1 cellular context compared by ENCODE assay signal in the genomic region with DNA sequence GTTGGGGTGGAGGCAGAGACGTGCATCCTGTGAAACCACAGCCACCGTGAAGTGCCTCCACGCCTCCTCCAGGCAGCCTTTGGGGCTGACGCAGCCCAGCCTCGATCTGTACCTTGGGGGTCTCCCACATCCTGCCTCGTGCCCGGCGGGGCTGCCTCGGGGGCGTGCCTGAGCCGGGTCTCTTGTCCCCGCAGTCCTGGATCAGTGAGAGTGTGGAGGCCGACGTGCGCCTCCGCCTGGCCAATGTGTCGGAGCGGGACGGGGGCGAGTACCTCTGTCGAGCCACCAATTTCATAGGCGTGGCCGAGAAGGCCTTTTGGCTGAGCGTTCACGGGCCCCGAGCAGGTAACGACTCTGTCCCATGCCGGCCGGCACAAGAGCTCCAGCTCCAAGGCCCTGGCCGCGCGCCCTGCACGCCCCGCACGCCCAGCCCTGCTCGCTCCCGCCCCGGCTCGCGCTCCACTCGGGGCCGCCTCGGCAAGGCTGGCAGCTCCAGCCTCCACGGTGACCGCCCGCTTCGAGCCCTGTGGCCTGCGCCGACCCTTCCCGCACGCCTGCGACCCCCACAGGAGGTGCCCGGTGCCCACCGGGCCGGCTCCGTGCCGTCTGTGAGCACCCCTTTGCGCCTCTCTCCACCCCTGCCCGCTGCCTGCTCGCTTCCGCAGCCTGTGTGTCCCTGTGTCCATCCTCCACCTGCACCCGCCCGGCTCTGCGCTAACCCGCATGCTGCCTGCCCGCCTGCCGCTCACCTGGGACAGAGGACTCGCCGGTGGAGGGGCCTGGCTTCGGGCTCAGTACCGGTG.
TF ChIP-seq lines count a peak whose summit lies in the region.

No MANE protein-coding gene starts in this region.

TF ChIP-seq in GM23338, 12 proteins besides CTCF, POLR2A, EP300 and RAD21 (continued from another document):
- TF ChIP-seq NANOG (IDR thresholded peaks at IDR 0.05; ENCODE audit: borderline replicate concordance) (no peak), POLR2AphosphoS5 (IDR thresholded peaks at IDR 0.05; ENCODE audit: low read depth) (no peak), CREB1 (CRISPR knock-in tag; IDR thresholded peaks at IDR 0.05; ENCODE audit: low read depth) (no peak), EZH2 (IDR thresholded peaks at IDR 0.05; ENCODE audit: low read depth, unreplicated experiment) (no peak), EZH2phosphoT487 (IDR thresholded peaks at IDR 0.05; ENCODE audit: unreplicated experiment) (no peak), JUNB (IDR thresholded peaks at IDR 0.05; ENCODE audit: unreplicated experiment) (no peak), ZNF114 (CRISPR knock-in tag; IDR thresholded peaks at IDR 0.05) (no peak), STAT1 (IDR thresholded peaks at IDR 0.05; ENCODE audit: unreplicated experiment) (no peak)
- TF ChIP-seq, protein P1, sequence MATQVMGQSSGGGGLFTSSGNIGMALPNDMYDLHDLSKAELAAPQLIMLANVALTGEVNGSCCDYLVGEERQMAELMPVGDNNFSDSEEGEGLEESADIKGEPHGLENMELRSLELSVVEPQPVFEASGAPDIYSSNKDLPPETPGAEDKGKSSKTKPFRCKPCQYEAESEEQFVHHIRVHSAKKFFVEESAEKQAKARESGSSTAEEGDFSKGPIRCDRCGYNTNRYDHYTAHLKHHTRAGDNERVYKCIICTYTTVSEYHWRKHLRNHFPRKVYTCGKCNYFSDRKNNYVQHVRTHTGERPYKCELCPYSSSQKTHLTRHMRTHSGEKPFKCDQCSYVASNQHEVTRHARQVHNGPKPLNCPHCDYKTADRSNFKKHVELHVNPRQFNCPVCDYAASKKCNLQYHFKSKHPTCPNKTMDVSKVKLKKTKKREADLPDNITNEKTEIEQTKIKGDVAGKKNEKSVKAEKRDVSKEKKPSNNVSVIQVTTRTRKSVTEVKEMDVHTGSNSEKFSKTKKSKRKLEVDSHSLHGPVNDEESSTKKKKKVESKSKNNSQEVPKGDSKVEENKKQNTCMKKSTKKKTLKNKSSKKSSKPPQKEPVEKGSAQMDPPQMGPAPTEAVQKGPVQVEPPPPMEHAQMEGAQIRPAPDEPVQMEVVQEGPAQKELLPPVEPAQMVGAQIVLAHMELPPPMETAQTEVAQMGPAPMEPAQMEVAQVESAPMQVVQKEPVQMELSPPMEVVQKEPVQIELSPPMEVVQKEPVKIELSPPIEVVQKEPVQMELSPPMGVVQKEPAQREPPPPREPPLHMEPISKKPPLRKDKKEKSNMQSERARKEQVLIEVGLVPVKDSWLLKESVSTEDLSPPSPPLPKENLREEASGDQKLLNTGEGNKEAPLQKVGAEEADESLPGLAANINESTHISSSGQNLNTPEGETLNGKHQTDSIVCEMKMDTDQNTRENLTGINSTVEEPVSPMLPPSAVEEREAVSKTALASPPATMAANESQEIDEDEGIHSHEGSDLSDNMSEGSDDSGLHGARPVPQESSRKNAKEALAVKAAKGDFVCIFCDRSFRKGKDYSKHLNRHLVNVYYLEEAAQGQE (IDR thresholded peaks at IDR 0.05; ENCODE audit: unreplicated experiment), result no peak
- TF ChIP-seq, protein P2, sequence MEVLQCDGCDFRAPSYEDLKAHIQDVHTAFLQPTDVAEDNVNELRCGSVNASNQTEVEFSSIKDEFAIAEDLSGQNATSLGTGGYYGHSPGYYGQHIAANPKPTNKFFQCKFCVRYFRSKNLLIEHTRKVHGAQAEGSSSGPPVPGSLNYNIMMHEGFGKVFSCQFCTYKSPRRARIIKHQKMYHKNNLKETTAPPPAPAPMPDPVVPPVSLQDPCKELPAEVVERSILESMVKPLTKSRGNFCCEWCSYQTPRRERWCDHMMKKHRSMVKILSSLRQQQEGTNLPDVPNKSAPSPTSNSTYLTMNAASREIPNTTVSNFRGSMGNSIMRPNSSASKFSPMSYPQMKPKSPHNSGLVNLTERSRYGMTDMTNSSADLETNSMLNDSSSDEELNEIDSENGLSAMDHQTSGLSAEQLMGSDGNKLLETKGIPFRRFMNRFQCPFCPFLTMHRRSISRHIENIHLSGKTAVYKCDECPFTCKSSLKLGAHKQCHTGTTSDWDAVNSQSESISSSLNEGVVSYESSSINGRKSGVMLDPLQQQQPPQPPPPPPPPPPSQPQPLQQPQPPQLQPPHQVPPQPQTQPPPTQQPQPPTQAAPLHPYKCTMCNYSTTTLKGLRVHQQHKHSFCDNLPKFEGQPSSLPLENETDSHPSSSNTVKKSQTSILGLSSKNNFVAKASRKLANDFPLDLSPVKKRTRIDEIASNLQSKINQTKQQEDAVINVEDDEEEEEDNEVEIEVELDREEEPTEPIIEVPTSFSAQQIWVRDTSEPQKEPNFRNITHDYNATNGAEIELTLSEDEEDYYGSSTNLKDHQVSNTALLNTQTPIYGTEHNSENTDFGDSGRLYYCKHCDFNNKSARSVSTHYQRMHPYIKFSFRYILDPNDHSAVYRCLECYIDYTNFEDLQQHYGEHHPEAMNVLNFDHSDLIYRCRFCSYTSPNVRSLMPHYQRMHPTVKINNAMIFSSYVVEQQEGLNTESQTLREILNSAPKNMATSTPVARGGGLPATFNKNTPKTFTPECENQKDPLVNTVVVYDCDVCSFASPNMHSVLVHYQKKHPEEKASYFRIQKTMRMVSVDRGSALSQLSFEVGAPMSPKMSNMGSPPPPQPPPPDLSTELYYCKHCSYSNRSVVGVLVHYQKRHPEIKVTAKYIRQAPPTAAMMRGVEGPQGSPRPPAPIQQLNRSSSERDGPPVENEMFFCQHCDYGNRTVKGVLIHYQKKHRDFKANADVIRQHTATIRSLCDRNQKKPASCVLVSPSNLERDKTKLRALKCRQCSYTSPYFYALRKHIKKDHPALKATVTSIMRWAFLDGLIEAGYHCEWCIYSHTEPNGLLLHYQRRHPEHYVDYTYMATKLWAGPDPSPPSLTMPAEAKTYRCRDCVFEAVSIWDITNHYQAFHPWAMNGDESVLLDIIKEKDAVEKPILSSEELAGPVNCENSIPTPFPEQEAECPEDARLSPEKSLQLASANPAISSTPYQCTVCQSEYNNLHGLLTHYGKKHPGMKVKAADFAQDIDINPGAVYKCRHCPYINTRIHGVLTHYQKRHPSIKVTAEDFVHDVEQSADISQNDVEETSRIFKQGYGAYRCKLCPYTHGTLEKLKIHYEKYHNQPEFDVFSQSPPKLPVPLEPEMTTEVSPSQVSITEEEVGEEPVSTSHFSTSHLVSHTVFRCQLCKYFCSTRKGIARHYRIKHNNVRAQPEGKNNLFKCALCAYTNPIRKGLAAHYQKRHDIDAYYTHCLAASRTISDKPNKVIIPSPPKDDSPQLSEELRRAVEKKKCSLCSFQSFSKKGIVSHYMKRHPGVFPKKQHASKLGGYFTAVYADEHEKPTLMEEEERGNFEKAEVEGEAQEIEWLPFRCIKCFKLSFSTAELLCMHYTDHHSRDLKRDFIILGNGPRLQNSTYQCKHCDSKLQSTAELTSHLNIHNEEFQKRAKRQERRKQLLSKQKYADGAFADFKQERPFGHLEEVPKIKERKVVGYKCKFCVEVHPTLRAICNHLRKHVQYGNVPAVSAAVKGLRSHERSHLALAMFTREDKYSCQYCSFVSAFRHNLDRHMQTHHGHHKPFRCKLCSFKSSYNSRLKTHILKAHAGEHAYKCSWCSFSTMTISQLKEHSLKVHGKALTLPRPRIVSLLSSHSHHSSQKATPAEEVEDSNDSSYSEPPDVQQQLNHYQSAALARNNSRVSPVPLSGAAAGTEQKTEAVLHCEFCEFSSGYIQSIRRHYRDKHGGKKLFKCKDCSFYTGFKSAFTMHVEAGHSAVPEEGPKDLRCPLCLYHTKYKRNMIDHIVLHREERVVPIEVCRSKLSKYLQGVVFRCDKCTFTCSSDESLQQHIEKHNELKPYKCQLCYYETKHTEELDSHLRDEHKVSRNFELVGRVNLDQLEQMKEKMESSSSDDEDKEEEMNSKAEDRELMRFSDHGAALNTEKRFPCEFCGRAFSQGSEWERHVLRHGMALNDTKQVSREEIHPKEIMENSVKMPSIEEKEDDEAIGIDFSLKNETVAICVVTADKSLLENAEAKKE (CRISPR knock-in tag; IDR thresholded peaks at IDR 0.05), result no peak
- TF ChIP-seq, protein P3, sequence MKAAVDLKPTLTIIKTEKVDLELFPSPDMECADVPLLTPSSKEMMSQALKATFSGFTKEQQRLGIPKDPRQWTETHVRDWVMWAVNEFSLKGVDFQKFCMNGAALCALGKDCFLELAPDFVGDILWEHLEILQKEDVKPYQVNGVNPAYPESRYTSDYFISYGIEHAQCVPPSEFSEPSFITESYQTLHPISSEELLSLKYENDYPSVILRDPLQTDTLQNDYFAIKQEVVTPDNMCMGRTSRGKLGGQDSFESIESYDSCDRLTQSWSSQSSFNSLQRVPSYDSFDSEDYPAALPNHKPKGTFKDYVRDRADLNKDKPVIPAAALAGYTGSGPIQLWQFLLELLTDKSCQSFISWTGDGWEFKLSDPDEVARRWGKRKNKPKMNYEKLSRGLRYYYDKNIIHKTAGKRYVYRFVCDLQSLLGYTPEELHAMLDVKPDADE (IDR thresholded peaks at IDR 0.05), result no peak
TF ChIP-seq in GM23338: peak in this region for 0.
